Comparison of ENCODE assay signal across 1 cellular context in the genomic region with DNA sequence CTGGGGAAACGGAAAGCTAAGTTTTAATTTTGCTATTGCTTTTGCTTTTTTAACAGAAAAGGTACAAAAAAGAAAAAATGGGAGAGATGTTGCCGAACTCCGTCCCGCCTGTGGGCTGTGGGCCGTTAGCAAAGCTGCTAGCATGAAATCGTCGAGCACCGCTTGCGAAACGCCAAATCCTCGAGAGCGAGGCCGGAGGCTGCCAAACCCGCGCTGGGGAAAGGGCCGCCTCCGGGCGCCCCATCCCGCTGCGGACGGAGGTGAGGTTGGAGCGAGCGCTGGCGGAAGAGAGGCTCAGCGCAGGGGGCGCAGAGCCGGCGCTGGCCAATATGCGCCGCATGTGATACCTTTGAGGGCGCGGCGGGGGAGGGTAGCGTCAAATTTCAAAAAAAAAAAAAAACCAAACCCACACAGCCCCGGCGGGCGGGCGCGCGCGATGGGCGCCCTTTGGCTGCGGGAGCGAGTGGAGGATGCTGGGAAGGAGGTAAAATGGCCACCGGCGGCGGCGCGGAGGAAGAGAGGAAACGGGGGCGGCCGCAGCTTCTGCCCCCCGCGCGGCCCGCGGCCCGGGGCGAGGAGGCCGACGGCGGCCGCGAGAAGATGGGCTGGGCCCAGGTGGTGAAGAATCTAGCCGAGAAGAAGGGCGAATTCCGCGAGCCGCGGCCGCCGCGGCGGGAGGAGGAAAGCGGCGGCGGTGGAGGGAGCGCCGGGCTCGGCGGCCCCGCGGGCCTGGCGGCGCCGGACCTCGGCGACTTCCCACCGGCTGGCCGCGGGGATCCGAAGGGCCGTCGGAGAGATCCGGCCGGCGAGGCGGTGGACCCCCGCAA.
TF ChIP-seq lines count a peak whose summit lies in the region.

A gene with protein sequence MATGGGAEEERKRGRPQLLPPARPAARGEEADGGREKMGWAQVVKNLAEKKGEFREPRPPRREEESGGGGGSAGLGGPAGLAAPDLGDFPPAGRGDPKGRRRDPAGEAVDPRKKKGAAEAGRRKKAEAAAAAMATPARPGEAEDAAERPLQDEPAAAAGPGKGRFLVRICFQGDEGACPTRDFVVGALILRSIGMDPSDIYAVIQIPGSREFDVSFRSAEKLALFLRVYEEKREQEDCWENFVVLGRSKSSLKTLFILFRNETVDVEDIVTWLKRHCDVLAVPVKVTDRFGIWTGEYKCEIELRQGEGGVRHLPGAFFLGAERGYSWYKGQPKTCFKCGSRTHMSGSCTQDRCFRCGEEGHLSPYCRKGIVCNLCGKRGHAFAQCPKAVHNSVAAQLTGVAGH (plus strand): TSS at position 473 of the 827 bp plus-strand sequence. CDS start 17 bp downstream, at position 490.

TF ChIP-seq in HepG2, 621 proteins besides CTCF, POLR2A, EP300 and RAD21 (continued from another document and continues in another):
- TF ChIP-seq, protein P1, sequence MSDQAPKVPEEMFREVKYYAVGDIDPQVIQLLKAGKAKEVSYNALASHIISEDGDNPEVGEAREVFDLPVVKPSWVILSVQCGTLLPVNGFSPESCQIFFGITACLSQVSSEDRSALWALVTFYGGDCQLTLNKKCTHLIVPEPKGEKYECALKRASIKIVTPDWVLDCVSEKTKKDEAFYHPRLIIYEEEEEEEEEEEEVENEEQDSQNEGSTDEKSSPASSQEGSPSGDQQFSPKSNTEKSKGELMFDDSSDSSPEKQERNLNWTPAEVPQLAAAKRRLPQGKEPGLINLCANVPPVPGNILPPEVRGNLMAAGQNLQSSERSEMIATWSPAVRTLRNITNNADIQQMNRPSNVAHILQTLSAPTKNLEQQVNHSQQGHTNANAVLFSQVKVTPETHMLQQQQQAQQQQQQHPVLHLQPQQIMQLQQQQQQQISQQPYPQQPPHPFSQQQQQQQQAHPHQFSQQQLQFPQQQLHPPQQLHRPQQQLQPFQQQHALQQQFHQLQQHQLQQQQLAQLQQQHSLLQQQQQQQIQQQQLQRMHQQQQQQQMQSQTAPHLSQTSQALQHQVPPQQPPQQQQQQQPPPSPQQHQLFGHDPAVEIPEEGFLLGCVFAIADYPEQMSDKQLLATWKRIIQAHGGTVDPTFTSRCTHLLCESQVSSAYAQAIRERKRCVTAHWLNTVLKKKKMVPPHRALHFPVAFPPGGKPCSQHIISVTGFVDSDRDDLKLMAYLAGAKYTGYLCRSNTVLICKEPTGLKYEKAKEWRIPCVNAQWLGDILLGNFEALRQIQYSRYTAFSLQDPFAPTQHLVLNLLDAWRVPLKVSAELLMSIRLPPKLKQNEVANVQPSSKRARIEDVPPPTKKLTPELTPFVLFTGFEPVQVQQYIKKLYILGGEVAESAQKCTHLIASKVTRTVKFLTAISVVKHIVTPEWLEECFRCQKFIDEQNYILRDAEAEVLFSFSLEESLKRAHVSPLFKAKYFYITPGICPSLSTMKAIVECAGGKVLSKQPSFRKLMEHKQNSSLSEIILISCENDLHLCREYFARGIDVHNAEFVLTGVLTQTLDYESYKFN (CRISPR knock-in tag; conservative IDR thresholded peaks at IDR 0.05): peak; percentile 95
- TF ChIP-seq ZKSCAN5 (CRISPR knock-in tag; IDR thresholded peaks at IDR 0.05): peak; percentile 98
- TF ChIP-seq HNRNPH1 (optimal IDR thresholded peaks at IDR 0.05; ENCODE audit: low read depth, low read length): no peak
- peak; percentile 99 for TF ChIP-seq ZC3H13 (CRISPR knock-in tag; IDR thresholded peaks at IDR 0.05)
- no peak for TF ChIP-seq RFX1 (IDR thresholded peaks at IDR 0.05)
- TF ChIP-seq, protein P2, sequence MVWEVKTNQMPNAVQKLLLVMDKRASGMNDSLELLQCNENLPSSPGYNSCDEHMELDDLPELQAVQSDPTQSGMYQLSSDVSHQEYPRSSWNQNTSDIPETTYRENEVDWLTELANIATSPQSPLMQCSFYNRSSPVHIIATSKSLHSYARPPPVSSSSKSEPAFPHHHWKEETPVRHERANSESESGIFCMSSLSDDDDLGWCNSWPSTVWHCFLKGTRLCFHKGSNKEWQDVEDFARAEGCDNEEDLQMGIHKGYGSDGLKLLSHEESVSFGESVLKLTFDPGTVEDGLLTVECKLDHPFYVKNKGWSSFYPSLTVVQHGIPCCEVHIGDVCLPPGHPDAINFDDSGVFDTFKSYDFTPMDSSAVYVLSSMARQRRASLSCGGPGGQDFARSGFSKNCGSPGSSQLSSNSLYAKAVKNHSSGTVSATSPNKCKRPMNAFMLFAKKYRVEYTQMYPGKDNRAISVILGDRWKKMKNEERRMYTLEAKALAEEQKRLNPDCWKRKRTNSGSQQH (CRISPR knock-in tag; IDR thresholded peaks at IDR 0.05; ENCODE audit: low read depth): peak; percentile 49; the same call in 1 of the 2 replicates
- TF ChIP-seq ZNF12 (CRISPR knock-in tag; IDR thresholded peaks at IDR 0.05): peak; percentile 78
- peak; percentile 97 for TF ChIP-seq SRSF1 (optimal IDR thresholded peaks at IDR 0.05; ENCODE audit: low read depth, low read length)
- TF ChIP-seq ZNF205 (CRISPR knock-in tag; IDR thresholded peaks at IDR 0.05): peak; percentile 97
- TF ChIP-seq ZNF501 (CRISPR knock-in tag; IDR thresholded peaks at IDR 0.05): peak; percentile 100
- TF ChIP-seq RNF2 (conservative IDR thresholded peaks at IDR 0.05; ENCODE audit: low read depth): peak; percentile 97
- TF ChIP-seq ZNF878 (CRISPR knock-in tag; IDR thresholded peaks at IDR 0.05): peak; percentile 99
- no peak for TF ChIP-seq ZNF577 (CRISPR knock-in tag; IDR thresholded peaks at IDR 0.05; ENCODE audit: borderline replicate concordance, low read depth)
- TF ChIP-seq, protein P3, sequence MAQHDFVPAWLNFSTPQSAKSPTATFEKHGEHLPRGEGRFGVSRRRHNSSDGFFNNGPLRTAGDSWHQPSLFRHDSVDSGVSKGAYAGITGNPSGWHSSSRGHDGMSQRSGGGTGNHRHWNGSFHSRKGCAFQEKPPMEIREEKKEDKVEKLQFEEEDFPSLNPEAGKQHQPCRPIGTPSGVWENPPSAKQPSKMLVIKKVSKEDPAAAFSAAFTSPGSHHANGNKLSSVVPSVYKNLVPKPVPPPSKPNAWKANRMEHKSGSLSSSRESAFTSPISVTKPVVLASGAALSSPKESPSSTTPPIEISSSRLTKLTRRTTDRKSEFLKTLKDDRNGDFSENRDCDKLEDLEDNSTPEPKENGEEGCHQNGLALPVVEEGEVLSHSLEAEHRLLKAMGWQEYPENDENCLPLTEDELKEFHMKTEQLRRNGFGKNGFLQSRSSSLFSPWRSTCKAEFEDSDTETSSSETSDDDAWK (CRISPR knock-in tag; IDR thresholded peaks at IDR 0.05): no peak
- TF ChIP-seq CBFB (CRISPR knock-in tag; IDR thresholded peaks at IDR 0.05): peak; percentile 95
- TF ChIP-seq, protein P4, sequence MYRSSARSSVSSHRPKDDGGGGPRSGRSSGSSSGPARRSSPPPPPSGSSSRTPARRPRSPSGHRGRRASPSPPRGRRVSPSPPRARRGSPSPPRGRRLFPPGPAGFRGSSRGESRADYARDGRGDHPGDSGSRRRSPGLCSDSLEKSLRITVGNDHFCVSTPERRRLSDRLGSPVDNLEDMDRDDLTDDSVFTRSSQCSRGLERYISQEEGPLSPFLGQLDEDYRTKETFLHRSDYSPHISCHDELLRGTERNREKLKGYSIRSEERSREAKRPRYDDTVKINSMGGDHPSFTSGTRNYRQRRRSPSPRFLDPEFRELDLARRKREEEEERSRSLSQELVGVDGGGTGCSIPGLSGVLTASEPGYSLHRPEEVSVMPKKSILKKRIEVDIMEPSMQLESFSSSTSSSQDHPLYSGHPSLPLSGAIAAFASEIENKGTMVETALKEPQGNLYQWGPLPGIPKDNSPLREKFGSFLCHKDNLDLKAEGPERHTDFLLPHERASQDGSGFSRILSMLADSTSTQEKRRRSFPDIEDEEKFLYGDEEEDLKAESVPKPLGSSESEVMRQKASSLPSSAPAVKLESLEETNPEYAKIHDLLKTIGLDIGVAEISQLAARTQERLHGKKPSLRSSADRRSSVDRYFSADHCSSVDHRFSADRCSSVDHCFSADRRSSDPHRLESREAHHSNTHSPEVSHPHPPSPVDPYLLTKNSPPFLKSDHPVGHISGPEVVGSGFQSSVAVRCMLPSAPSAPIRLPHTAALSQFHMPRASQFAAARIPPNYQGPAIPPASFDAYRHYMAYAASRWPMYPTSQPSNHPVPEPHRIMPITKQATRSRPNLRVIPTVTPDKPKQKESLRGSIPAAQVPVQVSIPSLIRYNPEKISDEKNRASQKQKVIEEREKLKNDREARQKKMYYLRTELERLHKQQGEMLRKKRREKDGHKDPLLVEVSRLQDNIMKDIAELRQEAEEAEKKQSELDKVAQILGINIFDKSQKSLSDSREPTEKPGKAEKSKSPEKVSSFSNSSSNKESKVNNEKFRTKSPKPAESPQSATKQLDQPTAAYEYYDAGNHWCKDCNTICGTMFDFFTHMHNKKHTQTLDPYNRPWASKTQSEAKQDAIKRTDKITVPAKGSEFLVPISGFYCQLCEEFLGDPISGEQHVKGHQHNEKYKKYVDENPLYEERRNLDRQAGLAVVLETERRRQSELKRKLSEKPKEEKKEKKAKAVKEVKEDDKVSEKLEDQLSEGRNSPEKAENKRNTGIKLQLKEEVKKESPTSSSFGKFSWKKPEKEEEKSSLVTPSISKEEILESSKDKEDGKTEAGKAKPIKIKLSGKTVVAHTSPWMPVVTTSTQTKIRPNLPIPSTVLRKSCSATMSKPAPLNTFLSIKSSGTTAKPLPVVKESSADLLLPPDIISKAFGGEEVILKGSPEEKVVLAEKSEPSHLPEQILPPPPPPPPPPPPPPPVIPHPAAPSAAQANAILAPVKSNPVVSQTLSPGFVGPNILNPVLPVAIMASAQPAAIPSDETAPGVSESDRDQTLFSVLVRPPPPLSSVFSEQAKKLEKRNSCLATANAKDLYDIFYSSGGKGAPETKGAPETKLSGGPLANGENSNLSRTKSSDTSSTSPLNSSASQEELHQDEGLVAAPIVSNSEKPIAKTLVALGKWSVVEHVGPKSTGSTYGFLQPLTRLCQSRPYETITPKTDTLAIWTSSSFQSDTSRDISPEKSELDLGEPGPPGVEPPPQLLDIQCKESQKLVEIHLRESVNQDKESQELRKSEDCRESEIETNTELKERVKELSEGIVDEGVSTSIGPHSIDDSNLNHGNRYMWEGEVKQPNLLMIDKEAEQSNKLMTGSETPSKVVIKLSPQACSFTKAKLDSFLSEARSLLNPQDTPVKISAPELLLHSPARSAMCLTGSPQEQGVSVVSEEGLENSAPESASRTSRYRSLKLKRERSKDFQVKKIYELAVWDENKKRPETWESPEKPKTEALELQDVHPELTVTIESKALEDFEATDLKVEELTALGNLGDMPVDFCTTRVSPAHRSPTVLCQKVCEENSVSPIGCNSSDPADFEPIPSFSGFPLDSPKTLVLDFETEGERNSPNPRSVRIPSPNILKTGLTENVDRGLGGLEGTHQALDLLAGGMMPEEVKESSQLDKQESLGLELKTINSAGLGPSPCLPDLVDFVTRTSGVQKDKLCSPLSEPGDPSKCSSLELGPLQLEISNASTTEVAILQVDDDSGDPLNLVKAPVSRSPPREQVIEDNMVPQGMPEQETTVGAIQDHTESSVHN (CRISPR knock-in tag; IDR thresholded peaks at IDR 0.05): peak; percentile 89; the same call in 1 of the 2 replicates
- TF ChIP-seq MED8 (CRISPR knock-in tag; IDR thresholded peaks at IDR 0.05; ENCODE audit: insufficient replicate concordance): peak; percentile 98
- TF ChIP-seq, protein P5, sequence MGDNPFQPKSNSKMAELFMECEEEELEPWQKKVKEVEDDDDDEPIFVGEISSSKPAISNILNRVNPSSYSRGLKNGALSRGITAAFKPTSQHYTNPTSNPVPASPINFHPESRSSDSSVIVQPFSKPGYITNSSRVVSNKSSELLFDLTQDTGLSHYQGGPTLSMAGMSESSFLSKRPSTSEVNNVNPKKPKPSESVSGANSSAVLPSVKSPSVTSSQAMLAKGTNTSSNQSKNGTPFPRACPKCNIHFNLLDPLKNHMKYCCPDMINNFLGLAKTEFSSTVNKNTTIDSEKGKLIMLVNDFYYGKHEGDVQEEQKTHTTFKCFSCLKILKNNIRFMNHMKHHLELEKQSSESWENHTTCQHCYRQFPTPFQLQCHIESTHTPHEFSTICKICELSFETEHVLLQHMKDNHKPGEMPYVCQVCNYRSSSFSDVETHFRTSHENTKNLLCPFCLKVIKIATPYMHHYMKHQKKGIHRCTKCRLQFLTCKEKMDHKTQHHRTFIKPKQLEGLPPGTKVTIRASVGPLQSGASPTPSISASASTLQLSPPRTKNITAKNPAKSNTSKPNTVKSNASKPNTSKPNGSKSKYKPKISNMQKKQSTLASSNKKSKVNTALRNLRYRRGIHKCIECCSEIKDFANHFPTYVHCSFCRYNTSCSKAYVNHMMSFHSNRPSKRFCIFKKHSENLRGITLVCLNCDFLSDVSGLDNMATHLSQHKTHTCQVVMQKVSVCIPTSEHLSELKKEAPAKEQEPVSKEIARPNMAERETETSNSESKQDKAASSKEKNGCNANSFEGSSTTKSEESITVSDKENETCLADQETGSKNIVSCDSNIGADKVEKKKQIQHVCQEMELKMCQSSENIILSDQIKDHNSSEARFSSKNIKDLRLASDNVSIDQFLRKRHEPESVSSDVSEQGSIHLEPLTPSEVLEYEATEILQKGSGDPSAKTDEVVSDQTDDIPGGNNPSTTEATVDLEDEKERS (CRISPR knock-in tag; IDR thresholded peaks at IDR 0.05): peak; percentile 91; the same call in 1 of the 2 replicates
- TF ChIP-seq KDM3A (CRISPR knock-in tag; IDR thresholded peaks at IDR 0.05; ENCODE audit: low read depth): peak; percentile 99
- TF ChIP-seq KLF9 (CRISPR knock-in tag; IDR thresholded peaks at IDR 0.05; ENCODE audit: low read depth): peak; percentile 97
- TF ChIP-seq ZNF296 (CRISPR knock-in tag; conservative IDR thresholded peaks at IDR 0.05): no peak; the same call in 1 of the 2 replicates
- TF ChIP-seq KMT2A (CRISPR knock-in tag; IDR thresholded peaks at IDR 0.05): peak; percentile 98
- TF ChIP-seq, protein P6, sequence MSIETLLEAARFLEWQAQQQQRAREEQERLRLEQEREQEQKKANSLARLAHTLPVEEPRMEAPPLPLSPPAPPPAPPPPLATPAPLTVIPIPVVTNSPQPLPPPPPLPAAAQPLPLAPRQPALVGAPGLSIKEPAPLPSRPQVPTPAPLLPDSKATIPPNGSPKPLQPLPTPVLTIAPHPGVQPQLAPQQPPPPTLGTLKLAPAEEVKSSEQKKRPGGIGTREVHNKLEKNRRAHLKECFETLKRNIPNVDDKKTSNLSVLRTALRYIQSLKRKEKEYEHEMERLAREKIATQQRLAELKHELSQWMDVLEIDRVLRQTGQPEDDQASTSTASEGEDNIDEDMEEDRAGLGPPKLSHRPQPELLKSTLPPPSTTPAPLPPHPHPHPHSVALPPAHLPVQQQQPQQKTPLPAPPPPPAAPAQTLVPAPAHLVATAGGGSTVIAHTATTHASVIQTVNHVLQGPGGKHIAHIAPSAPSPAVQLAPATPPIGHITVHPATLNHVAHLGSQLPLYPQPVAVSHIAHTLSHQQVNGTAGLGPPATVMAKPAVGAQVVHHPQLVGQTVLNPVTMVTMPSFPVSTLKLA (IDR thresholded peaks at IDR 0.05): peak; percentile 74
- TF ChIP-seq, protein P7, sequence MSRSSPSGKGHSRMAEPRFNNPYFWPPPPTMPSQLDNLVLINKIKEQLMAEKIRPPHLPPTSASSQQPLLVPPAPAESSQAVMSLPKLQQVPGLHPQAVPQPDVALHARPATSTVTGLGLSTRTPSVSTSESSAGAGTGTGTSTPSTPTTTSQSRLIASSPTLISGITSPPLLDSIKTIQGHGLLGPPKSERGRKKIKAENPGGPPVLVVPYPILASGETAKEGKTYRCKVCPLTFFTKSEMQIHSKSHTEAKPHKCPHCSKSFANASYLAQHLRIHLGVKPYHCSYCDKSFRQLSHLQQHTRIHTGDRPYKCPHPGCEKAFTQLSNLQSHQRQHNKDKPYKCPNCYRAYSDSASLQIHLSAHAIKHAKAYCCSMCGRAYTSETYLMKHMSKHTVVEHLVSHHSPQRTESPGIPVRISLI (CRISPR knock-in tag; IDR thresholded peaks at IDR 0.05; ENCODE audit: borderline replicate concordance): peak; percentile 100
- TF ChIP-seq, protein P8, sequence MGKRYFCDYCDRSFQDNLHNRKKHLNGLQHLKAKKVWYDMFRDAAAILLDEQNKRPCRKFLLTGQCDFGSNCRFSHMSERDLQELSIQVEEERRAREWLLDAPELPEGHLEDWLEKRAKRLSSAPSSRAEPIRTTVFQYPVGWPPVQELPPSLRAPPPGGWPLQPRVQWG (CRISPR knock-in tag; IDR thresholded peaks at IDR 0.05; ENCODE audit: borderline replicate concordance, low read depth): no peak
- TF ChIP-seq SMAD1 (CRISPR knock-in tag; IDR thresholded peaks at IDR 0.05; ENCODE audit: borderline replicate concordance, low read depth): peak; percentile 92
